ENCODE assay signal across 7 cellular contexts in genomic region chr1:41955461-41956159, GRCh38. TPM values are rescaled to one million over a fixed set of nuclear protein-coding genes. Genes with fewer than 3 reads are reported as not detected.
DNase-seq lines count a peak whose midpoint lies in the region; ATAC-seq and TF ChIP-seq lines count a peak whose summit lies in the region.

No MANE protein-coding gene starts in this region.

- DNase-seq in PC-9 (peak; percentile 67 to 96), foreskin melanocyte (peak; percentile 95), NCI-H1930 (lab: John Stamatoyannopoulos, UW) (no peak), globus pallidus (ENCODE audit: low spot score) (no peak), left ventricle myocardium superior (no peak)

- TF ChIP-seq CTCF in PC-9 (conservative IDR thresholded peaks at IDR 0.05) = no peak

- H3K4me3 ChIP-seq in PC-9 = peak overlapping the region; percentile 9; the same call in 1 of the 2 replicates

- H3K9me2 ChIP-seq in PC-9 (ENCODE audit: insufficient read depth) = no peaks in the 10 kb centered on the region

- H3K27me3 ChIP-seq in PC-9 (ENCODE audit: insufficient read depth, low read depth) = no peaks in the 10 kb centered on the region

- H2AFZ ChIP-seq in PC-9 = no peak overlapping the region

- H3K9me3 ChIP-seq in PC-9 (ENCODE audit: insufficient read depth, low read depth) = no peaks in the 10 kb centered on the region

- ATAC-seq in GM18873 (IDR thresholded peaks at IDR 0.05; ENCODE audit: low FRiP score, unreplicated experiment) (peak; percentile 73), HG03060 (IDR thresholded peaks at IDR 0.05; ENCODE audit: low read depth, unreplicated experiment) (peak; percentile 52), left ventricle myocardium superior (no peak)

- CTCF ChIA-PET in PC-9 (lab: Charles Lee) = interaction anchor here (0.8 to 1.2 kb wide), 2 partner anchors 37 to 143 kb away, joined by 3 to 4 read pairs; partner anchors contain the start of gene HIVEP3

- H3K27ac ChIP-seq in PC-9 = peak overlapping the region; percentile 89

- no peaks in the 10 kb centered on the region for H3K36me3 ChIP-seq in PC-9 (ENCODE audit: low read depth)

- peaks cover 62% of the 10 kb centered on the region for H3K4me1 ChIP-seq in PC-9 (replicated peaks; ENCODE audit: insufficient read depth)

- peaks cover 57% of the 10 kb centered on the region for H3F3A ChIP-seq in PC-9 (ENCODE audit: insufficient read depth, low read depth)

- no peaks in the 10 kb centered on the region for H4K20me1 ChIP-seq in PC-9 (ENCODE audit: insufficient read depth)

- peak overlapping the region; percentile 71 for H3K4me2 ChIP-seq in PC-9

- no TSS peak for BruUV-seq in PC-9 (replicated peaks; lab: Mats Ljungman, UMichigan)

- intact Hi-C loops in PC-9 (cut with micrococcal nuclease; ENCODE audit: unreplicated experiment) (loop anchor here (1.0 to 10.0 kb wide), 4 partner anchors 35 to 381 kb away; no protein-coding TSS in a partner anchor), left ventricle myocardium superior (cut with micrococcal nuclease) (no loop called here)

- H3K79me2 ChIP-seq in PC-9 (ENCODE audit: low read depth) = peaks cover 26% of the 10 kb centered on the region

- POLR2A ChIA-PET in PC-9 (lab: Charles Lee; ENCODE audit: unreplicated experiment) = interaction anchor here (0.7 kb wide), 1 partner anchor 55 kb away, joined by 7 read pairs; no protein-coding TSS in a partner anchor

RNA-seq across cellular contexts. Expression of gene HIVEP3, which starts 36.9 kb away (rescaled TPM):
- total RNA-seq in PC-9 (2021) (8.1 and 11.0 TPM in 2 replicates), left ventricle myocardium superior (6.5 TPM)

Comparison
In these comparisons a context has a peak if more than half of its experiments do, and no peak if none do; other contexts are left out.
1. DNase-seq: peak in PC-9 (2 of 2) and foreskin melanocyte (single experiment); none in NCI-H1930 (0 of 2), globus pallidus (single experiment) and left ventricle myocardium superior (single experiment).